ENCODE assay signal across 8 cellular contexts in genomic region chr21:43866659-43867331, GRCh38. TPM values are rescaled to one million over a fixed set of nuclear protein-coding genes. Genes with fewer than 3 reads are reported as not detected.
A peak's percentile ranks its signal among the peaks of the same experiment; 100 is the strongest.
DNase-seq lines count a peak whose midpoint lies in the region; ATAC-seq and TF ChIP-seq lines count a peak whose summit lies in the region.

No MANE protein-coding gene starts in this region.

- H3K27ac ChIP-seq in OCI-LY3 (ENCODE audit: low read length) (peak overlapping the region; percentile 86), adrenal gland (peak overlapping the region in 4 of 5 donors; percentile 52 to 92 (median 86))

- peak; percentile 53 for TF ChIP-seq POLR2A in GM18505 (IDR thresholded peaks at IDR 0.05; ENCODE audit: borderline replicate concordance, extremely low read depth, insufficient read depth, insufficient read length)
- no peak for TF ChIP-seq POLR2A in adrenal gland (IDR thresholded peaks at IDR 0.05)

- peaks cover 42% of the 10 kb centered on the region for H4K20me1 ChIP-seq in OCI-LY3 (ENCODE audit: insufficient read depth, low read length)

- H3K4me3 ChIP-seq in OCI-LY3 (ENCODE audit: low read length), result peak overlapping the region; percentile 95
- H3K4me3 ChIP-seq in adrenal gland, result peak overlapping the region in 1 of 4 donors; percentile 98
- peak overlapping the region; percentile 65 for H3K4me3 ChIP-seq in kidney epithelial cell (ENCODE audit: low read depth, low read length)

- TF ChIP-seq CTCF in OCI-LY3 (IDR thresholded peaks at IDR 0.05; ENCODE audit: low read depth, low read length), result no peak
- no peak for TF ChIP-seq CTCF in adrenal gland (IDR thresholded peaks at IDR 0.05)
- no peak for TF ChIP-seq CTCF in kidney epithelial cell (IDR thresholded peaks at IDR 0.05; ENCODE audit: insufficient read depth, low read length, poor library complexity, severe bottlenecking)

- peaks cover 41% of the 10 kb centered on the region for H3K36me3 ChIP-seq in OCI-LY3 (replicated peaks; ENCODE audit: low read depth, low read length)
- no peaks in the 10 kb centered on the region for H3K36me3 ChIP-seq in adrenal gland (replicated peaks in 1 of 2)
- H3K36me3 ChIP-seq in kidney epithelial cell (ENCODE audit: control insufficient read depth, insufficient read depth, low read length), result no peaks in the 10 kb centered on the region

- DNase-seq in adrenal gland (no peak), kidney epithelial cell (ENCODE audit: low read depth) (no peak), NCI-H2081 (lab: John Stamatoyannopoulos, UW) (no peak)
- peak in 2 of 3 experiments; percentile 31 to 68 for DNase-seq in stimulated activated CD4-positive, alpha-beta T cell treated with anti-CD3 and anti-CD28 coated beads, TNF-alpha, amount 100 ng/mL, for 24 hours (ENCODE audit: low read depth in 3 of 3)

- no peak overlapping the region for H2AFZ ChIP-seq in OCI-LY3 (ENCODE audit: low read depth, low read length)

- intact Hi-C loops in adrenal gland (cut with DNase I), result no loop called here

- peak overlapping the region; percentile 98 for H3K9ac ChIP-seq in OCI-LY3 (ENCODE audit: low read length)

- H3K79me2 ChIP-seq in OCI-LY3 (ENCODE audit: low read length), result peaks cover 67% of the 10 kb centered on the region

- ATAC-seq in GM18505 (IDR thresholded peaks at IDR 0.05; ENCODE audit: unreplicated experiment) (no peak), HG02973 (IDR thresholded peaks at IDR 0.05; ENCODE audit: unreplicated experiment) (no peak), GM18511 (IDR thresholded peaks at IDR 0.05; ENCODE audit: unreplicated experiment) (no peak)

- WGBS in adrenal gland, 4 donors, result 67 to 79% (median 73%) methylated on average over 21 to 24 of the region's 24 CpGs

- H3K27me3 ChIP-seq in OCI-LY3 (ENCODE audit: low read depth, low read length), result no peaks in the 10 kb centered on the region
- no peaks in the 10 kb centered on the region for H3K27me3 ChIP-seq in adrenal gland
- no peaks in the 10 kb centered on the region for H3K27me3 ChIP-seq in kidney epithelial cell (ENCODE audit: control insufficient read depth, insufficient read depth, low read length)

- H3K4me1 ChIP-seq in OCI-LY3 (ENCODE audit: low read length) (peaks cover 33% of the 10 kb centered on the region), adrenal gland (replicated peaks in 1 of 2) (peaks cover 11 to 31% of the 10 kb centered on the region in 2 donors)

- peak overlapping the region; percentile 95 for H3K4me2 ChIP-seq in OCI-LY3 (ENCODE audit: low read length)

- H3K9me3 ChIP-seq in OCI-LY3 (ENCODE audit: insufficient read depth, low read length) (no peaks in the 10 kb centered on the region), adrenal gland (replicated peaks in 1 of 3) (no peaks in the 10 kb centered on the region)

RNA-seq across cellular contexts. Expression of gene AGPAT3, which starts 1.8 kb away (rescaled TPM):
- 10 to 100 TPM; 38.5 to 88.9 (median 59.0) TPM for total RNA-seq in adrenal gland
- 10 to 100 TPM; 25.3 to 27.8 (median 26.0) TPM for polyA plus RNA-seq in adrenal gland
- 62.3 and 70.4 TPM in 2 replicates for total RNA-seq in kidney epithelial cell

Comparison
In these comparisons a context has a peak if more than half of its experiments do, and no peak if none do; other contexts are left out.
1. DNase-seq: peak in stimulated activated CD4-positive, alpha-beta T cell treated with anti-CD3 and anti-CD28 coated beads, TNF-alpha, amount 100 ng/mL, for 24 hours (2 of 3); none in adrenal gland (0 of 7), kidney epithelial cell (single experiment) and NCI-H2081 (0 of 2).